ENCODE assay signal across 1 cellular context in genomic region chr4:184751585-184751956, GRCh38.
A peak's percentile ranks its signal among the peaks of the same experiment; 100 is the strongest.
TF ChIP-seq lines count a peak whose summit lies in the region.

No MANE protein-coding gene starts in this region.

TF ChIP-seq in GM12878, 131 proteins besides CTCF, POLR2A, EP300 and RAD21:
- TF ChIP-seq PML (IDR thresholded peaks at IDR 0.05; ENCODE audit: low read length) (no peak), CEBPB (IDR thresholded peaks at IDR 0.05; ENCODE audit: borderline replicate concordance in 1 of 2, low read depth in 2 of 2, low read length in 2 of 2) (no peak), KAT2A (conservative IDR thresholded peaks at IDR 0.05; ENCODE audit: control insufficient read depth, low read depth, low read length) (no peak), NBN (IDR thresholded peaks at IDR 0.05) (no peak), CUX1 (IDR thresholded peaks at IDR 0.05; ENCODE audit: insufficient replicate concordance, low read depth, low read length) (no peak), SPI1 (IDR thresholded peaks at IDR 0.05; ENCODE audit: borderline replicate concordance, insufficient read depth, low read depth, low read length) (peak; percentile 32; the same call in 1 of the 2 replicates), BRCA1 (IDR thresholded peaks at IDR 0.05; ENCODE audit: low read depth, low read length) (no peak)
